ENCODE assay signal across 8 cellular contexts in genomic region chr12:34123092-34123491, GRCh38.
DNase-seq lines count a peak whose midpoint lies in the region; ATAC-seq and TF ChIP-seq lines count a peak whose summit lies in the region.
"Not testable (repeated sequence)": the region's sequence is repeated elsewhere in the genome, so short reads cannot be mapped to it uniquely, and the experiment has no call there.

No MANE protein-coding gene starts in this region.

- H3K4me3 ChIP-seq in BJ (ENCODE audit: low read depth, low read length); WI38 (ENCODE audit: low read depth, low read length): not testable (repeated sequence)

- CTCF ChIA-PET in BJ (lab: Yijun Ruan, JAX): interaction anchor here (0.8 to 1.8 kb wide), 9 partner anchors 8 to 1367 kb away, joined by 3 to 6 read pairs (median 4); partner anchors contain the start of gene YARS2

- DNase-seq in BJ (ENCODE audit: low read depth): peak; percentile 2
- DNase-seq in NCI-H226: peak; percentile 40
- DNase-seq in central memory CD4-positive, alpha-beta T cell: peak; percentile 49
- DNase-seq in iPS-NIHi7 (ENCODE audit: extremely low spot score): peak; percentile 65
- DNase-seq in stimulated activated CD4-positive, alpha-beta T cell treated with anti-CD3 and anti-CD28 coated beads, Interleukin-12 subunit alpha, Interleukin-12 subunit beta, amount 100 ng/mL, for 48 hours (ENCODE audit: low read depth in 2 of 3, low spot score in 1 of 3): peak in 2 of 3 donors; percentile 9 to 45

- TF ChIP-seq CTCF in BJ (IDR thresholded peaks at IDR 0.05; ENCODE audit: insufficient read depth, low read depth, low read length): peak; percentile 82
- peak; percentile 89 for TF ChIP-seq CTCF in WI38 (IDR thresholded peaks at IDR 0.05; ENCODE audit: low read depth, low read length)

- POLR2A ChIA-PET in BJ (lab: Charles Lee): interaction anchor here (0.6 kb wide), 1 partner anchor 69 kb away, joined by 3 read pairs; no protein-coding TSS in a partner anchor

- H3K36me3 ChIP-seq in BJ (ENCODE audit: control insufficient read depth, insufficient read depth, low read length): not testable (repeated sequence)

- ATAC-seq in GM18868 (IDR thresholded peaks at IDR 0.05; ENCODE audit: unreplicated experiment): peak; percentile 74
- ATAC-seq in HG03460 (IDR thresholded peaks at IDR 0.05; ENCODE audit: unreplicated experiment): peak; percentile 82

- H3K27me3 ChIP-seq in BJ (ENCODE audit: control insufficient read depth, insufficient read depth, low read length): not testable (repeated sequence)

Comparison
In these comparisons a context has a peak if more than half of its experiments do, and no peak if none do; other contexts are left out.
1. DNase-seq: peak in every context shown above with its lines; median percentile 65 in iPS-NIHi7; 49 in central memory CD4-positive, alpha-beta T cell; 40 in NCI-H226; 27 in stimulated activated CD4-positive, alpha-beta T cell treated with anti-CD3 and anti-CD28 coated beads, Interleukin-12 subunit alpha, Interleukin-12 subunit beta, amount 100 ng/mL, for 48 hours; 2 in BJ.